In the genomic region with DNA sequence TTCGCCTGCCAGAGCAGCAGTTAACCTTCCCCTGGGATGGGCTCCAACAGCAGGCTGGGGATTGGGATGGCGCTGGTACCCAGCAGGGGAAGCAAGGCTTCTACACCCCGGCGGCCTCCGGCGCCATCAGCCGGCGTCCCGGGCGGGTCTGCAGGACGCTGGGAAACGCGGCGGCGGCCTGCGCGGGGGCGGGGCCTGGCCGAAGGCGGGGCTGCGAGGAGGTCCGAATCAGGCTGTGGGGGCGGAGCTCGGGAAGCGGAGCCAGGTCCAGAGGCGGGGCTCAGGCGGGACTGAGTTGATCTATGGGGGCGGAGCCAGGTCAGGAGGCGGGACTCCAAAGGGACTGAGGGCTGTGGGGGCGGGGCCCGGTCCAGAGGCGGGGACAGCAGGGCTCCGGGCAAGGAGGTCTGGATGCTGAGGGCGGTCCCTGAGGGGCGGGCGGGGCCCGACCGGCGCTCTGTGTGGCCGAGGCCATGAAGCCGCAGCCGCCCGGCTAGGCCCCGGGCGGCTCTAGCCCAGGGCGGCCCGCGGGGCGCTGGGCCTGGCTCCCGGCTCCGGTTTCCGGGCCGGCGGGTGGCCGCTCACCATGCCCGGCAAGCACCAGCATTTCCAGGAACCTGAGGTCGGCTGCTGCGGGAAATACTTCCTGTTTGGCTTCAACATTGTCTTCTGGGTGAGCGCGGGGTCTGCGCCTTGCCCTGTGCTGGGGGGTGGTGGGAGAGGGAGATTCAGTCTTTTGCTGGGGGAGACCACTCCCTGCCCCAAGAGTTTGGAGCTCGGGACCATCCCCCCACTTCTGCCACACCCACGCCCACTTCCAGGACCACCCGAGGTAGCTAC, we compare ENCODE assay signal across 8 cellular contexts. TPM values are rescaled to one million over a fixed set of nuclear protein-coding genes. Genes with fewer than 3 reads are reported as not detected.
DNase-seq lines count a peak whose midpoint lies in the region; ATAC-seq and TF ChIP-seq lines count a peak whose summit lies in the region.

A gene with protein sequence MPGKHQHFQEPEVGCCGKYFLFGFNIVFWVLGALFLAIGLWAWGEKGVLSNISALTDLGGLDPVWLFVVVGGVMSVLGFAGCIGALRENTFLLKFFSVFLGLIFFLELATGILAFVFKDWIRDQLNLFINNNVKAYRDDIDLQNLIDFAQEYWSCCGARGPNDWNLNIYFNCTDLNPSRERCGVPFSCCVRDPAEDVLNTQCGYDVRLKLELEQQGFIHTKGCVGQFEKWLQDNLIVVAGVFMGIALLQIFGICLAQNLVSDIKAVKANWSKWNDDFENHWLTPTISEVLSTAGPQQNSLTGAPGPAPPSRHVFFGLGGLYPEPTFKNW (plus strand): TSS at position 455 of the 840 bp plus-strand sequence. CDS start 132 bp downstream, at position 587.

- no peak for TF ChIP-seq EP300 in gastroesophageal sphincter (IDR thresholded peaks at IDR 0.05)

- no peaks in the 10 kb centered on the region for H3K27me3 ChIP-seq in GM06990 (replicated peaks; ENCODE audit: control insufficient read depth, insufficient read depth, low read length)
- H3K27me3 ChIP-seq in gastroesophageal sphincter = peaks cover 8% of the 10 kb centered on the region

- TF ChIP-seq POLR2A in NB4 (IDR thresholded peaks at IDR 0.05; ENCODE audit: extremely low read depth, insufficient read length) = peak; percentile 83
- peak; percentile 67 to 72 for TF ChIP-seq POLR2A in gastroesophageal sphincter (IDR thresholded peaks at IDR 0.05)

- H3K27ac ChIP-seq in SK-N-MC (no peak within 1 kb of the TSS), gastroesophageal sphincter (peak within 1 kb of the TSS; percentile 24 to 85 (median 79))

- H3K4me3 Mint-ChIP-seq in activated naive CD4-positive, alpha-beta T cell treated with anti-CD3 and anti-CD28 coated beads, Interleukin-2, amount 10 ng/mL, durations not matched to agents 7 days and 5 days = peak within 1 kb of the TSS; percentile 88

- peak within 1 kb of the TSS; percentile 78 for H3K4me3 ChIP-seq in GM06990 (replicated peaks; ENCODE audit: low read depth, low read length)
- H3K4me3 ChIP-seq in NB4 (ENCODE audit: low read depth, low read length) = peak within 1 kb of the TSS; percentile 52
- H3K4me3 ChIP-seq in SK-N-MC = peak within 1 kb of the TSS; percentile 90
- peak within 1 kb of the TSS; percentile 49 to 65 for H3K4me3 ChIP-seq in gastroesophageal sphincter

- H3K9me3 Mint-ChIP-seq in activated naive CD4-positive, alpha-beta T cell treated with anti-CD3 and anti-CD28 coated beads, Interleukin-2, amount 10 ng/mL, durations not matched to agents 7 days and 5 days = no peaks in the 10 kb centered on the region

- peak within 1 kb of the TSS; percentile 62 for H3K9ac ChIP-seq in SK-N-MC (ENCODE audit: insufficient read length)

- H3K36me3 Mint-ChIP-seq in activated naive CD4-positive, alpha-beta T cell treated with anti-CD3 and anti-CD28 coated beads, Interleukin-2, amount 10 ng/mL, durations not matched to agents 7 days and 5 days = peaks cover 15% of the 10 kb centered on the region

- peak; percentile 24 for TF ChIP-seq CTCF in GM06990 (IDR thresholded peaks at IDR 0.05; ENCODE audit: insufficient read depth, low read length, poor library complexity, severe bottlenecking)
- no peak for TF ChIP-seq CTCF in NB4 (IDR thresholded peaks at IDR 0.05; ENCODE audit: low read depth, low read length)
- TF ChIP-seq CTCF in gastroesophageal sphincter (IDR thresholded peaks at IDR 0.05) = peak in 3 of 4 experiments; percentile 4 to 52 (median 10)

- ATAC-seq in HG02571 (IDR thresholded peaks at IDR 0.05; ENCODE audit: unreplicated experiment) (peak; percentile 95), gastroesophageal sphincter (peak; percentile 97)

- peaks cover 0 to 45% (median 12%) of the 10 kb centered on the region in 3 donors for H3K4me1 ChIP-seq in gastroesophageal sphincter

- peaks cover 54% of the 10 kb centered on the region for H3K4me1 Mint-ChIP-seq in activated naive CD4-positive, alpha-beta T cell treated with anti-CD3 and anti-CD28 coated beads, Interleukin-2, amount 10 ng/mL, durations not matched to agents 7 days and 5 days

- WGBS in gastroesophageal sphincter (ENCODE audit: low coverage in 1 of 2), 2 donors = no CpG with 5 or more reads among the region's 64 CpGs

- H3K27me3 Mint-ChIP-seq in activated naive CD4-positive, alpha-beta T cell treated with anti-CD3 and anti-CD28 coated beads, Interleukin-2, amount 10 ng/mL, durations not matched to agents 7 days and 5 days = peaks cover 10% of the 10 kb centered on the region

- H3K27ac Mint-ChIP-seq in activated naive CD4-positive, alpha-beta T cell treated with anti-CD3 and anti-CD28 coated beads, Interleukin-2, amount 10 ng/mL, durations not matched to agents 7 days and 5 days = peak within 1 kb of the TSS; percentile 90

- CTCF ChIA-PET in activated naive CD4-positive, alpha-beta T cell treated with anti-CD3 and anti-CD28 coated beads, Interleukin-2, amount 10 ng/mL, durations not matched to agents 7 days and 5 days (lab: Charles Lee) = interaction anchor here (0.6 to 3.5 kb wide), 6 partner anchors 10 to 144 kb away, joined by 4 to 22 read pairs (median 5); a partner anchor contains a TSS

- no peaks in the 10 kb centered on the region for H3K9me3 ChIP-seq in SK-N-MC (ENCODE audit: low read depth, low read length)
- H3K9me3 ChIP-seq in gastroesophageal sphincter = no peaks in the 10 kb centered on the region

- H3K36me3 ChIP-seq in GM06990 (ENCODE audit: control insufficient read depth, insufficient read depth, low read length) (no peaks in the 10 kb centered on the region), SK-N-MC (ENCODE audit: insufficient read depth, low read length) (no peaks in the 10 kb centered on the region), gastroesophageal sphincter (no peaks in the 10 kb centered on the region)

- DNase-seq in GM06990 (ENCODE audit: extremely low read depth, insufficient read length) (peak; percentile 98), NB4 (ENCODE audit: low read depth) (peak; percentile 97), SK-N-MC (ENCODE audit: low read depth, low spot score) (peak; percentile 68), non-pigmented ciliary epithelial cell (ENCODE audit: low read depth) (peak; percentile 92), superior temporal gyrus (ENCODE audit: extremely low spot score) (peak; percentile 99)
- peak; percentile 100 for DNase-seq in activated naive CD4-positive, alpha-beta T cell treated with anti-CD3 and anti-CD28 coated beads, Interleukin-2, amount 10 ng/mL, durations not matched to agents 7 days and 5 days

RNA-seq across cellular contexts. Expression of the gene that starts here (rescaled TPM):
- total RNA-seq in gastroesophageal sphincter = 10 to 100 TPM; 11.0 to 20.2 (median 15.4) TPM
